Comparison of ENCODE assay signal across 9 cellular contexts in the genomic region with DNA sequence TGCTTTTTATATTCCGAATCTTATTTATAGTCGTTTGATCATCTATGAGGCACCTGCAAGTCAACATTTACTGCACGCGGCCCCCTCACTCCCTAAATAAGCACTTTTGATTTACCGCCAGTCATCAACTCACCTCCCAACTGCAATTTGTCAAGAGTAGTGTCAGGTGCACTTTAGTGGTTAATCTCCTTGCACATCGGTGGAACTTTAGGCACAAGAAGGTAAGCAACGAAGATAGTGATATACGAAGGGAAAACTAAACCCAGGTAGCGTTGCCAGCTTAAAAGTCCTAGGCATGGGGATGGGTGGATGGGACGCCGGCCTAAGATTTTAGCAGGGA. TPM values are rescaled to one million over a fixed set of nuclear protein-coding genes. Genes with fewer than 3 reads are reported as not detected.
A peak's percentile ranks its signal among the peaks of the same experiment; 100 is the strongest.
DNase-seq lines count a peak whose midpoint lies in the region; ATAC-seq and TF ChIP-seq lines count a peak whose summit lies in the region.
"Had no signal": no experiment of that assay in that cellular context is flagged by ENCODE, and none has a peak within 500 bp of the region (broad histone marks: within the 10 kb centered on the region; RNA-seq: fewer than 3 reads in every experiment).

No MANE protein-coding gene starts in this region.

- WGBS in trophoblast cell (ENCODE audit: extremely low coverage, insufficient coverage, insufficient read length) = no CpG with 5 or more reads among the region's 11 CpGs

- H3K36me3 ChIP-seq in ES-I3 (ENCODE audit: insufficient read depth, low read length) = no peaks in the 10 kb centered on the region
- H3K36me3 ChIP-seq in WERI-Rb-1 = no peaks in the 10 kb centered on the region
- no peaks in the 10 kb centered on the region for H3K36me3 ChIP-seq in trophoblast cell (ENCODE audit: control insufficient read depth in 1 of 2, insufficient read depth in 2 of 2, low read length in 2 of 2)

- no peak overlapping the region for H2BK5ac ChIP-seq in trophoblast cell (ENCODE audit: low read depth, low read length, poor library complexity)

- no peak overlapping the region for H2BK120ac ChIP-seq in trophoblast cell (ENCODE audit: insufficient read depth, low read length, poor library complexity)

- no peak overlapping the region for H2BK12ac ChIP-seq in trophoblast cell (ENCODE audit: low read length)

- H3K27ac Mint-ChIP-seq in glutamatergic neuron (ENCODE audit: unreplicated experiment) = peak overlapping the region; percentile 14

- TF ChIP-seq CTCF in WERI-Rb-1 (IDR thresholded peaks at IDR 0.05; ENCODE audit: low read depth, low read length) (no peak), glutamatergic neuron (IDR thresholded peaks at IDR 0.05; ENCODE audit: partially characterized antibody, unreplicated experiment) (no peak)

- peaks cover 6% of the 10 kb centered on the region for H3K27me3 Mint-ChIP-seq in glutamatergic neuron (ENCODE audit: unreplicated experiment)

- no peak overlapping the region for H2AK5ac ChIP-seq in trophoblast cell (ENCODE audit: low read length)

- H3K9me3 ChIP-seq in ES-I3 (ENCODE audit: control insufficient read depth, insufficient read depth, low read length) (no peaks in the 10 kb centered on the region), WERI-Rb-1 (ENCODE audit: severe bottlenecking) (no peaks in the 10 kb centered on the region), trophoblast cell (ENCODE audit: insufficient read depth, low read depth, low read length) (no peaks in the 10 kb centered on the region)

- no peaks in the 10 kb centered on the region for H3K36me3 Mint-ChIP-seq in glutamatergic neuron (ENCODE audit: unreplicated experiment)

- H3K4me1 ChIP-seq in ES-I3 (ENCODE audit: insufficient read depth, low read length) (no peaks in the 10 kb centered on the region), trophoblast cell (ENCODE audit: control insufficient read depth in 1 of 2, insufficient read depth in 2 of 2, low read length in 2 of 2) (no peaks in the 10 kb centered on the region)

- in situ Hi-C loops in KBM-7 (cut with MboI; ENCODE audit: low pct_unique_long_range_greater_than_20kb, low sequenced_read_pairs) = no loop called here

- peaks cover 4% of the 10 kb centered on the region for H3K9me3 Mint-ChIP-seq in glutamatergic neuron (ENCODE audit: unreplicated experiment)

- peaks cover 2% of the 10 kb centered on the region for H3K4me1 Mint-ChIP-seq in glutamatergic neuron (ENCODE audit: low read depth, unreplicated experiment)

- H3K9ac ChIP-seq in ES-I3 (ENCODE audit: low read depth, low read length) (peak overlapping the region; percentile 94), trophoblast cell (ENCODE audit: low read length) (no peak overlapping the region)

- peak overlapping the region; percentile 99 for H3K4me2 ChIP-seq in trophoblast cell (ENCODE audit: low read length)

- H3K14ac ChIP-seq in trophoblast cell (ENCODE audit: low read length) = no peak overlapping the region

- peak overlapping the region; percentile 88 for H3K4me3 Mint-ChIP-seq in glutamatergic neuron (ENCODE audit: unreplicated experiment)

- H3K27me3 ChIP-seq in WERI-Rb-1 (ENCODE audit: insufficient read depth, low read depth, severe bottlenecking) (no peaks in the 10 kb centered on the region), trophoblast cell (ENCODE audit: insufficient read depth, low read length) (peaks cover 8% of the 10 kb centered on the region)

- DNase-seq in WERI-Rb-1 (no peak), glutamatergic neuron (no peak), trophoblast cell (no peak), KBM-7 (no peak), medulla oblongata (ENCODE audit: extremely low spot score) (no peak)
- DNase-seq: NCI-H2227 treated with DMSO at 0.1 percent for 48 hours had no signal

- no peak overlapping the region for H3K4ac ChIP-seq in trophoblast cell (ENCODE audit: low read depth, low read length)

- peaks cover 7% of the 10 kb centered on the region for H3K79me2 ChIP-seq in trophoblast cell (ENCODE audit: control insufficient read depth, insufficient read depth, low read length, poor library complexity)

- H3K27ac ChIP-seq in WERI-Rb-1 (no peak overlapping the region), trophoblast cell (ENCODE audit: low read depth, low read length) (no peak overlapping the region)

- no peak overlapping the region for H2AFZ ChIP-seq in trophoblast cell (ENCODE audit: insufficient read depth, low read length, poor library complexity)

- no peak overlapping the region for H4K12ac ChIP-seq in trophoblast cell (ENCODE audit: low read depth, low read length)

- H3K4me3 ChIP-seq in WERI-Rb-1 (ENCODE audit: low read depth, low read length) (peak overlapping the region; percentile 57), trophoblast cell (ENCODE audit: low read depth, low read length) (no peak overlapping the region)

- no peak overlapping the region for H3K18ac ChIP-seq in trophoblast cell (ENCODE audit: low read length)

- no peak overlapping the region for H3K23ac ChIP-seq in trophoblast cell (ENCODE audit: low read length)

- ATAC-seq in GM18861 (IDR thresholded peaks at IDR 0.05; ENCODE audit: unreplicated experiment) (no peak), GM18520 (IDR thresholded peaks at IDR 0.05; ENCODE audit: unreplicated experiment) (no peak)

- no peak overlapping the region for H4K91ac ChIP-seq in trophoblast cell (ENCODE audit: low read depth, low read length)

- H3K79me1 ChIP-seq in trophoblast cell (ENCODE audit: low read length) = peaks cover 6% of the 10 kb centered on the region

- no peak overlapping the region for H4K8ac ChIP-seq in trophoblast cell (ENCODE audit: low read depth, low read length)

RNA-seq across cellular contexts. Expression of a gene that starts 0.5 kb away (rescaled TPM):
- total RNA-seq in glutamatergic neuron (ENCODE audit: unreplicated experiment) = 9.1 TPM
- polyA plus RNA-seq in trophoblast cell (2013) = 1.7 and 1.9 TPM in 2 replicates
